Comparison of ENCODE assay signal across 1 cellular context in the genomic region with DNA sequence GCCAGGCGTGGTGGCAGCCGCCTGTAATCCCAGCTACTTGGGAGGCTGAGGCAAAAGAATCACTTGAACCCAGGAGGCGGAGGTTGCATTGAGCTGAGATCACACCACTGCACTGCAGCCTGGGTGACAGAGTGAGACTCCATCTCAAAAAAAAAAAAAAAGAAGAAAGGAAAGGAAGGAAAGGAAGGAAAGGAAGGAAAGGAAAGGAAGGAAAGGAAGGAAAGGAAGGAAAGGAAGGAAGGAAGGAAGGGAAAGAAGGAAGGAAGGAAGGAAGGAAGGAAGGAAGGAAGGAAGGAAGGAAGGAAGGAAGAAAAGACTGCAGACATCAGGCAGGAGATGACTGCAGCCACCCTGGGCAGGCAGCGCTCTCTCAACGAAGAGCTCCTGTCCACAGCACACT. TPM values are rescaled to one million over a fixed set of nuclear protein-coding genes. Genes with fewer than 3 reads are reported as not detected.
"Had no signal": no experiment of that assay in that cellular context is flagged by ENCODE, and none has a peak within 500 bp of the region (broad histone marks: within the 10 kb centered on the region; RNA-seq: fewer than 3 reads in every experiment).

No MANE protein-coding gene starts in this region.

RNA-seq across cellular contexts. Expression of gene CERS1, which starts 6.6 kb away (rescaled TPM):
- total RNA-seq: MCF 10A had no signal
